In genomic region chr12:123531091-123531490, GRCh38 we compare ENCODE assay signal across 15 cellular contexts. TPM values are rescaled to one million over a fixed set of nuclear protein-coding genes. Genes with fewer than 3 reads are reported as not detected.
DNase-seq lines count a peak whose midpoint lies in the region; ATAC-seq and TF ChIP-seq lines count a peak whose summit lies in the region.
"Had no signal": no experiment of that assay in that cellular context is flagged by ENCODE, and none has a peak within 500 bp of the region (broad histone marks: within the 10 kb centered on the region; RNA-seq: fewer than 3 reads in every experiment).

No MANE protein-coding gene starts in this region.

- H3K27ac ChIP-seq in coronary artery (peak overlapping the region in 1 of 2 donors; percentile 68), right cardiac atrium (ENCODE audit: low read length) (peak overlapping the region; percentile 94), psoas muscle (peak overlapping the region; percentile 81), upper lobe of left lung (no peak overlapping the region), uterus (peak overlapping the region in 1 of 2 donors; percentile 88)
- no peak overlapping the region for H3K27ac ChIP-seq in effector memory CD4-positive, alpha-beta T cell (ENCODE audit: insufficient read depth, low read length, poor library complexity, severe bottlenecking)

- H3K4me3 ChIP-seq in HFF-Myc (replicated peaks; ENCODE audit: low read depth, low read length) (peak overlapping the region; percentile 86; the same call in 1 of the 2 replicates), coronary artery (peak overlapping the region; percentile 86), right cardiac atrium (ENCODE audit: low read length) (no peak overlapping the region), psoas muscle (peak overlapping the region; percentile 91), upper lobe of left lung (no peak overlapping the region), uterus (no peak overlapping the region)
- no peak overlapping the region for H3K4me3 ChIP-seq in effector memory CD4-positive, alpha-beta T cell (ENCODE audit: insufficient read depth, low read depth, low read length, poor library complexity, severe bottlenecking)

- ATAC-seq in right cardiac atrium (peak in 1 of 2 donors; percentile 14), psoas muscle (peak; percentile 64 to 76 (median 70)), upper lobe of left lung (ENCODE audit: low FRiP score in 2 of 2) (no peak)

- H3K27me3 ChIP-seq in right cardiac atrium (ENCODE audit: control insufficient read depth, insufficient read depth) (no peaks in the 10 kb centered on the region), psoas muscle (ENCODE audit: insufficient read depth in 3 of 3, low read length in 2 of 3) (no peaks in the 10 kb centered on the region), upper lobe of left lung (no peaks in the 10 kb centered on the region), uterus (no peaks in the 10 kb centered on the region)
- H3K27me3 ChIP-seq in effector memory CD4-positive, alpha-beta T cell (replicated peaks; ENCODE audit: control insufficient read depth, insufficient read depth, low read length, poor library complexity, severe bottlenecking) = no peaks in the 10 kb centered on the region

- TF ChIP-seq EP300 in upper lobe of left lung (IDR thresholded peaks at IDR 0.05) = no peak

- H3K36me3 ChIP-seq in psoas muscle (ENCODE audit: insufficient read depth in 1 of 2, low read depth in 1 of 2) = peaks cover 0 to 22% of the 10 kb centered on the region in 2 donors
- H3K36me3 ChIP-seq in upper lobe of left lung = peaks cover 0 to 3% (median 0%) of the 10 kb centered on the region in 4 donors
- no peaks in the 10 kb centered on the region for H3K36me3 ChIP-seq in effector memory CD4-positive, alpha-beta T cell (ENCODE audit: control insufficient read depth, insufficient read depth, low read length)
- H3K36me3 ChIP-seq in uterus = no peaks in the 10 kb centered on the region

- WGBS in right cardiac atrium = 37% methylated on average over 7 of the region's 7 CpGs
- 24 to 31% (median 29%) methylated on average over 7 of the region's 7 CpGs for WGBS in psoas muscle, 3 donors
- WGBS in upper lobe of left lung, 2 donors = 77 to 80% methylated on average over 7 of the region's 7 CpGs

- DNase-seq in HFF-Myc (ENCODE audit: extremely low read depth, low read depth) = no peak
- no peak for DNase-seq in coronary artery (ENCODE audit: low spot score)
- peak in 2 of 3 donors; percentile 59 to 68 for DNase-seq in right cardiac atrium
- DNase-seq in psoas muscle = peak; percentile 27 to 80
- no peak for DNase-seq in upper lobe of left lung
- no peak for DNase-seq in NCI-H2107 treated with DMSO at 0.1 percent for 48 hours (lab: John Stamatoyannopoulos, UW; ENCODE audit: unreplicated experiment)
- no peak for DNase-seq in effector memory CD4-positive, alpha-beta T cell
- no peak for DNase-seq in uterus
- DNase-seq: activated CD4-positive, alpha-beta T cell treated with anti-CD3 and anti-CD28 coated beads, Interleukin-2, amount 50 U/mL, for 1 hour; activated naive CD4-positive, alpha-beta T cell treated with Interleukin-2 at 50 U/mL for 16 hours; CD4-positive, alpha-beta memory T cell; HCEC 1CT; NCI-H1092; NCI-H526; stimulated activated naive CD8-positive, alpha-beta T cell treated with anti-CD3 and anti-CD28 coated beads, Interleukin-15, amount 100 ng/mL, for 72 hours had no signal

- intact Hi-C loops in right cardiac atrium (cut with DNase I) = no loop called here
- intact Hi-C loops in psoas muscle (cut with DNase I) = loop anchor here (5.0 kb wide), 4 partner anchors 51 to 139 kb away; partner anchors contain the start of genes TMED2 (in 2 of the 2) and SNRNP35 (in 1 of the 2)
- intact Hi-C loops in uterus (cut with DNase I; ENCODE audit: low total_unique reads) = no loop called here

- peaks cover 6% of the 10 kb centered on the region for H3K4me1 ChIP-seq in right cardiac atrium (ENCODE audit: control insufficient read depth, insufficient read depth, low read length)
- H3K4me1 ChIP-seq in psoas muscle = peaks cover 31% of the 10 kb centered on the region
- H3K4me1 ChIP-seq in upper lobe of left lung = peaks cover 22 to 35% (median 27%) of the 10 kb centered on the region in 4 donors
- H3K4me1 ChIP-seq in effector memory CD4-positive, alpha-beta T cell (ENCODE audit: control insufficient read depth, insufficient read depth, low read length, poor library complexity, severe bottlenecking) = peaks cover 17% of the 10 kb centered on the region
- H3K4me1 ChIP-seq in uterus = peaks cover 0 to 11% of the 10 kb centered on the region in 2 donors

- no peaks in the 10 kb centered on the region for H3K9me3 ChIP-seq in right cardiac atrium (ENCODE audit: control insufficient read depth, low read length)
- no peaks in the 10 kb centered on the region for H3K9me3 ChIP-seq in psoas muscle
- no peaks in the 10 kb centered on the region for H3K9me3 ChIP-seq in upper lobe of left lung
- H3K9me3 ChIP-seq in effector memory CD4-positive, alpha-beta T cell (ENCODE audit: control insufficient read depth, low read length) = no peaks in the 10 kb centered on the region
- H3K9me3 ChIP-seq in uterus = no peaks in the 10 kb centered on the region

- no peak for TF ChIP-seq CTCF in HFF-Myc (IDR thresholded peaks at IDR 0.05; ENCODE audit: low read depth, low read length, missing control alignments)
- no peak for TF ChIP-seq CTCF in coronary artery (IDR thresholded peaks at IDR 0.05)
- TF ChIP-seq CTCF in psoas muscle (IDR thresholded peaks at IDR 0.05) = no peak
- no peak for TF ChIP-seq CTCF in upper lobe of left lung (IDR thresholded peaks at IDR 0.05)
- no peak for TF ChIP-seq CTCF in uterus (IDR thresholded peaks at IDR 0.05)

- TF ChIP-seq POLR2A in upper lobe of left lung (IDR thresholded peaks at IDR 0.05) (no peak), uterus (IDR thresholded peaks at IDR 0.05) (no peak)

RNA-seq across cellular contexts. Expression of gene RILPL1, which starts 2.4 kb away (rescaled TPM):
- total RNA-seq in right cardiac atrium = 100 to 1,000 TPM; 118 to 146 (median 133) TPM
- polyA plus RNA-seq in right cardiac atrium = 127 TPM
- 10 to 100 TPM; 43.7 to 73.7 (median 59.0) TPM for total RNA-seq in psoas muscle
- 10 to 100 TPM; 34.8 to 64.7 (median 46.7) TPM for polyA plus RNA-seq in psoas muscle
- 10 to 100 TPM; 10.3 to 60.8 (median 18.6) TPM for total RNA-seq in upper lobe of left lung
- total RNA-seq in uterus = 10 to 100 TPM in 2 of 4 donors, 1 to 10 TPM in 2; 2.9 to 32.3 (median 18.4) TPM

RNA-seq across cellular contexts. Expression of gene TMED2, which starts 53.3 kb away (rescaled TPM):
- total RNA-seq in right cardiac atrium (100 to 1,000 TPM; 161 to 253 (median 180) TPM), psoas muscle (100 to 1,000 TPM; 100 to 221 (median 145) TPM), upper lobe of left lung (100 to 1,000 TPM in 4 of 6 donors, 10 to 100 TPM in 2; 45.6 to 230 (median 141) TPM), uterus (100 to 1,000 TPM in 3 of 4 donors, 10 to 100 TPM in 1; 60.2 to 362 (median 178) TPM)
- polyA plus RNA-seq in right cardiac atrium (90.9 TPM), psoas muscle (100 to 1,000 TPM; 118 to 267 (median 238) TPM)

Comparison
In these comparisons a context has a peak if more than half of its experiments do, and no peak if none do; other contexts are left out.
1. DNase-seq: peak in right cardiac atrium (2 of 3) and psoas muscle (2 of 2); none in HFF-Myc (single experiment), coronary artery (single experiment), upper lobe of left lung (0 of 2), NCI-H2107 treated with DMSO at 0.1 percent for 48 hours (single experiment), effector memory CD4-positive, alpha-beta T cell (0 of 3) and uterus (0 of 2).
2. H3K4me3 ChIP-seq: peak in HFF-Myc (single experiment), coronary artery (single experiment) and psoas muscle (single experiment); none in right cardiac atrium (single experiment), upper lobe of left lung (0 of 4), effector memory CD4-positive, alpha-beta T cell (single experiment) and uterus (0 of 2).
3. H3K27ac ChIP-seq: peak in right cardiac atrium (single experiment) and psoas muscle (single experiment); none in upper lobe of left lung (0 of 4) and effector memory CD4-positive, alpha-beta T cell (single experiment).
4. ATAC-seq: peak in psoas muscle (4 of 4); none in upper lobe of left lung (0 of 2).
5. intact Hi-C loops: an anchor here in psoas muscle (5.0 kb wide); none called in right cardiac atrium and uterus.